In the genomic region with DNA sequence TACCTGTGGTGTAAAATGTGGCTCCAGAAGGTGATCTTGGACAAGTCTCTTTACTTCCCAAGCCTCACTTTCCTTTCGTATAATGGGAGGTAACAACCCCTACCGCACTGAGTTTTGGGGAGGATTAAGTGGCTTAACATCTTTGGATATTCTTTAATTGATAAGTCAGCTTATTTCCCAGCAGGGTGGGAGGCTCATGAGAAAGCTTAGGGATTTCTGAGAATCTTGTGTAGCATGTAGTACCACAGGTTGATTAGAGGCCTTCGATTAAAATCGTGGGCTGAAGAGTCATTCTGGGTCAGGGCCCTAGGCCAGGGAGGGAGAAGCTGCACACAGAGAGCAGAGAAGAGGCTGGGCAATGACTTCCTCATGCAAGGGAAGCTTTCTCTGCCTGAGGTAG, we compare ENCODE assay signal across 24 cellular contexts.
"Had no signal": no experiment of that assay in that cellular context is flagged by ENCODE, and none has a peak within 500 bp of the region (broad histone marks: within the 10 kb centered on the region; RNA-seq: fewer than 3 reads in every experiment).

No MANE protein-coding gene starts in this region.

- H3K27ac Mint-ChIP-seq: activated CD4-positive, alpha-beta T cell treated with anti-CD3 and anti-CD28 coated beads for 36 hours; activated naive CD4-positive, alpha-beta T cell treated with anti-CD3 and anti-CD28 coated beads, Interleukin-2, amount 50 U/mL, for 72 hours; activated T-cell treated with anti-CD3 and anti-CD28 coated beads, Interleukin-2, amount 50 U/mL, for 24 hours; activated T-helper 17 cell treated with anti-CD3 and anti-CD28 coated beads, Interleukin-2, amount 50 U/mL, for 72 hours; effector memory CD8-positive, alpha-beta T cell; naive thymus-derived CD8-positive, alpha-beta T cell; T-helper 2 cell treated with Interferon-gamma antibody and Interleukin-4, amounts not matched to agents 5 μg/mL and 100 μg/mL, for 36 hours had no signal

- H3K27me3 Mint-ChIP-seq: activated CD4-positive, alpha-beta T cell treated with anti-CD3 and anti-CD28 coated beads for 36 hours had no signal

- H3K4me1 Mint-ChIP-seq: activated T-helper 17 cell treated with anti-CD3 and anti-CD28 coated beads, Interleukin-2, amount 50 U/mL, for 72 hours had no signal

- H3K27ac ChIP-seq: ascending aorta, brain microvascular endothelial cell, dorsolateral prefrontal cortex, esophagus muscularis mucosa, left ventricle myocardium inferior, neutrophil, pancreas, upper lobe of left lung had no signal

- H3K36me3 Mint-ChIP-seq: activated naive CD4-positive, alpha-beta T cell treated with anti-CD3 and anti-CD28 coated beads, Interleukin-2, amount 50 U/mL, for 72 hours; naive thymus-derived CD8-positive, alpha-beta T cell had no signal

- DNase-seq: activated CD4-positive, alpha-beta T cell treated with anti-CD3 and anti-CD28 coated beads for 36 hours; activated CD4-positive, alpha-beta T cell treated with anti-CD3 and anti-CD28 coated beads, Interleukin-2, amount 50 U/mL, for 4 hours; activated CD8-positive, alpha-beta memory T cell treated with anti-CD3 and anti-CD28 coated beads for 24 hours; activated CD8-positive, alpha-beta memory T cell treated with anti-CD3 and anti-CD28 coated beads, Interleukin-2, amount 50 U/mL, for 4 hours; activated T-cell treated with anti-CD3 and anti-CD28 coated beads, Interleukin-2, amount 50 U/mL, for 24 hours; brain microvascular endothelial cell; central memory CD4-positive, alpha-beta T cell; dorsolateral prefrontal cortex; effector memory CD8-positive, alpha-beta T cell; hippocampal formation; left ventricle myocardium inferior; naive thymus-derived CD8-positive, alpha-beta T cell; pancreas; right cardiac atrium; stimulated activated CD4-positive, alpha-beta T cell treated with anti-CD3 and anti-CD28 coated beads, Interleukin-12 subunit alpha, Interleukin-12 subunit beta, amount 100 ng/mL, for 4 hours; stimulated activated CD4-positive, alpha-beta T cell treated with anti-CD3 and anti-CD28 coated beads, Interleukin-4, amount 100 ng/mL, for 4 hours; stimulated activated naive CD8-positive, alpha-beta T cell treated with anti-CD3 and anti-CD28 coated beads, Interleukin-15, Interleukin-2, amounts not matched to agents 100 U/mL and 50 U/mL, for 24 hours; upper lobe of left lung had no signal

- H3K9me3 Mint-ChIP-seq: activated naive CD4-positive, alpha-beta T cell treated with anti-CD3 and anti-CD28 coated beads, Interleukin-2, amount 50 U/mL, for 72 hours; activated T-cell treated with anti-CD3 and anti-CD28 coated beads, Interleukin-2, amount 50 U/mL, for 24 hours; effector memory CD8-positive, alpha-beta T cell; T-helper 2 cell treated with Interferon-gamma antibody and Interleukin-4, amounts not matched to agents 5 μg/mL and 100 μg/mL, for 36 hours had no signal

- H3K4me3 Mint-ChIP-seq: activated T-cell treated with anti-CD3 and anti-CD28 coated beads, Interleukin-2, amount 50 U/mL, for 24 hours; T-helper 2 cell treated with Interferon-gamma antibody and Interleukin-4, amounts not matched to agents 5 μg/mL and 100 μg/mL, for 36 hours had no signal
